In genomic region chr11:117461396-117462182, GRCh38 we compare ENCODE assay signal across 19 cellular contexts.
DNase-seq lines count a peak whose midpoint lies in the region; ATAC-seq and TF ChIP-seq lines count a peak whose summit lies in the region.
"Had no signal": no experiment of that assay in that cellular context is flagged by ENCODE, and none has a peak within 500 bp of the region (broad histone marks: within the 10 kb centered on the region; RNA-seq: fewer than 3 reads in every experiment).

No MANE protein-coding gene starts in this region.

- H3F3A ChIP-seq in SK-N-SH (replicated peaks; ENCODE audit: insufficient read depth), result no peaks in the 10 kb centered on the region

- peak overlapping the region; percentile 55 for H3K27ac Mint-ChIP-seq in activated T-helper 1 cell treated with anti-CD3 and anti-CD28 coated beads, Interleukin-12 subunit alpha, Interleukin-12 subunit beta, Interleukin-2, Interleukin-4 antibody, amounts not matched to agents 30 ng/mL and 10 ng/mL and 1 ng/mL, durations not matched to agents 14 hours and 24 hours and 36 hours
- peak overlapping the region; percentile 76 for H3K27ac Mint-ChIP-seq in dendritic cell treated with granulocyte-macrophage colony-stimulating factor and Interleukin-4, amounts not matched to agents 40 ng/mL and 50 ng/mL, for 4 days
- peak overlapping the region; percentile 31 for H3K27ac Mint-ChIP-seq in progenitor cell of endocrine pancreas
- H3K27ac Mint-ChIP-seq: CD4-positive, alpha-beta memory T cell; GM23338; H9 had no signal

- no peaks in the 10 kb centered on the region for H3K9me2 ChIP-seq in SK-N-SH

- H3K9me3 ChIP-seq in upper lobe of right lung (no peaks in the 10 kb centered on the region), SK-N-SH (no peaks in the 10 kb centered on the region), heart right ventricle (no peaks in the 10 kb centered on the region)
- H3K9me3 ChIP-seq: A549 had no signal

- no peaks in the 10 kb centered on the region for H3K79me2 ChIP-seq in SK-N-SH (ENCODE audit: insufficient read depth)

- WGBS in SK-N-SH (ENCODE audit: low lambda C conversion rate), result 67% methylated on average over 16 of the region's 16 CpGs
- WGBS in heart right ventricle, 2 donors, result 87 to 88% methylated on average over 16 of the region's 16 CpGs

- no peak for TF ChIP-seq EP300 in SK-N-SH (IDR thresholded peaks at IDR 0.05; ENCODE audit: borderline replicate concordance in 1 of 2, low read depth in 1 of 2, low read length in 1 of 2)

- H2AFZ ChIP-seq in SK-N-SH (ENCODE audit: low read depth), result no peak overlapping the region
- H2AFZ ChIP-seq: GM23338 had no signal

- intact Hi-C loops in activated T-helper 1 cell treated with anti-CD3 and anti-CD28 coated beads, Interleukin-12 subunit alpha, Interleukin-12 subunit beta, Interleukin-2, Interleukin-4 antibody, amounts not matched to agents 30 ng/mL and 10 ng/mL and 1 ng/mL, durations not matched to agents 14 hours and 24 hours and 36 hours (cut with micrococcal nuclease), result no loop called here
- intact Hi-C loops in dendritic cell treated with granulocyte-macrophage colony-stimulating factor and Interleukin-4, amounts not matched to agents 40 ng/mL and 50 ng/mL, for 4 days (cut with micrococcal nuclease), result no loop called here
- intact Hi-C loops in upper lobe of right lung (cut with DNase I), result no loop called here
- intact Hi-C loops in heart right ventricle (cut with DNase I), result no loop called here

- TF ChIP-seq CTCF in progenitor cell of endocrine pancreas (IDR thresholded peaks at IDR 0.05; ENCODE audit: unreplicated experiment) (no peak), upper lobe of right lung (IDR thresholded peaks at IDR 0.05) (no peak), SK-N-SH (IDR thresholded peaks at IDR 0.05) (no peak), heart right ventricle (IDR thresholded peaks at IDR 0.05) (no peak)

- TF ChIP-seq RAD21 in SK-N-SH (IDR thresholded peaks at IDR 0.05; ENCODE audit: low read length), result no peak

- H3K4me3 ChIP-seq in upper lobe of right lung (no peak overlapping the region), SK-N-SH (ENCODE audit: low read depth in 2 of 2, low read length in 1 of 2) (no peak overlapping the region), heart right ventricle (no peak overlapping the region)
- H3K4me3 ChIP-seq: A549, GM23338 had no signal

- CTCF ChIA-PET in SK-N-SH (lab: Yijun Ruan, JAX), result interaction anchor here (0.9 to 1.6 kb wide), 4 partner anchors 18 to 357 kb away, joined by 3 to 4 read pairs (median 4); no protein-coding TSS in a partner anchor

- POLR2A ChIA-PET in SK-N-SH (lab: Yijun Ruan, JAX), result no interaction called here

- no peaks in the 10 kb centered on the region for H3K36me3 Mint-ChIP-seq in activated T-helper 1 cell treated with anti-CD3 and anti-CD28 coated beads, Interleukin-12 subunit alpha, Interleukin-12 subunit beta, Interleukin-2, Interleukin-4 antibody, amounts not matched to agents 30 ng/mL and 10 ng/mL and 1 ng/mL, durations not matched to agents 14 hours and 24 hours and 36 hours (ENCODE audit: low read depth)
- no peaks in the 10 kb centered on the region for H3K36me3 Mint-ChIP-seq in dendritic cell treated with granulocyte-macrophage colony-stimulating factor and Interleukin-4, amounts not matched to agents 40 ng/mL and 50 ng/mL, for 4 days (ENCODE audit: low read depth)
- no peaks in the 10 kb centered on the region for H3K36me3 Mint-ChIP-seq in progenitor cell of endocrine pancreas (ENCODE audit: insufficient read depth)
- H3K36me3 Mint-ChIP-seq: CD4-positive, alpha-beta memory T cell had no signal

- ATAC-seq in upper lobe of right lung, result no peak
- ATAC-seq in GM21360 (IDR thresholded peaks at IDR 0.05; ENCODE audit: unreplicated experiment), result no peak
- ATAC-seq in heart right ventricle, result no peak
- ATAC-seq: A549, GM23338, HCT116 had no signal

- no peaks in the 10 kb centered on the region for H3K36me3 ChIP-seq in upper lobe of right lung
- H3K36me3 ChIP-seq in SK-N-SH (replicated peaks in 1 of 2; ENCODE audit: control insufficient read depth in 1 of 2, insufficient read depth in 2 of 2, low read length in 1 of 2), result no peaks in the 10 kb centered on the region
- peaks cover 0 to 24% (median 0%) of the 10 kb centered on the region in 9 donors for H3K36me3 ChIP-seq in heart right ventricle

- H3K9ac ChIP-seq in SK-N-SH, result no peak overlapping the region

- H3K4me1 Mint-ChIP-seq in activated T-helper 1 cell treated with anti-CD3 and anti-CD28 coated beads, Interleukin-12 subunit alpha, Interleukin-12 subunit beta, Interleukin-2, Interleukin-4 antibody, amounts not matched to agents 30 ng/mL and 10 ng/mL and 1 ng/mL, durations not matched to agents 14 hours and 24 hours and 36 hours (ENCODE audit: low read depth), result no peaks in the 10 kb centered on the region
- peaks cover 28% of the 10 kb centered on the region for H3K4me1 Mint-ChIP-seq in dendritic cell treated with granulocyte-macrophage colony-stimulating factor and Interleukin-4, amounts not matched to agents 40 ng/mL and 50 ng/mL, for 4 days (ENCODE audit: low read depth)
- H3K4me1 Mint-ChIP-seq in progenitor cell of endocrine pancreas (ENCODE audit: low read depth), result peaks cover 12% of the 10 kb centered on the region
- H3K4me1 Mint-ChIP-seq: CD4-positive, alpha-beta memory T cell had no signal

- H3K27me3 ChIP-seq in upper lobe of right lung (no peaks in the 10 kb centered on the region), SK-N-SH (ENCODE audit: insufficient read depth) (peaks cover 11% of the 10 kb centered on the region; the same call in 1 of the 2 replicates), heart right ventricle (no peaks in the 10 kb centered on the region)

- H3K27ac ChIP-seq in upper lobe of right lung (no peak overlapping the region), SK-N-SH (ENCODE audit: low read depth in 2 of 2, low read length in 1 of 2) (no peak overlapping the region), heart right ventricle (no peak overlapping the region)
- H3K27ac ChIP-seq: A549 had no signal

- no peaks in the 10 kb centered on the region for H3K9me3 Mint-ChIP-seq in activated T-helper 1 cell treated with anti-CD3 and anti-CD28 coated beads, Interleukin-12 subunit alpha, Interleukin-12 subunit beta, Interleukin-2, Interleukin-4 antibody, amounts not matched to agents 30 ng/mL and 10 ng/mL and 1 ng/mL, durations not matched to agents 14 hours and 24 hours and 36 hours
- H3K9me3 Mint-ChIP-seq in dendritic cell treated with granulocyte-macrophage colony-stimulating factor and Interleukin-4, amounts not matched to agents 40 ng/mL and 50 ng/mL, for 4 days, result no peaks in the 10 kb centered on the region
- no peaks in the 10 kb centered on the region for H3K9me3 Mint-ChIP-seq in progenitor cell of endocrine pancreas (ENCODE audit: low read depth)
- H3K9me3 Mint-ChIP-seq: CD4-positive, alpha-beta memory T cell; GM23338; H9 had no signal

- peaks cover 2% of the 10 kb centered on the region for H3K27me3 Mint-ChIP-seq in activated T-helper 1 cell treated with anti-CD3 and anti-CD28 coated beads, Interleukin-12 subunit alpha, Interleukin-12 subunit beta, Interleukin-2, Interleukin-4 antibody, amounts not matched to agents 30 ng/mL and 10 ng/mL and 1 ng/mL, durations not matched to agents 14 hours and 24 hours and 36 hours (ENCODE audit: insufficient read depth)
- H3K27me3 Mint-ChIP-seq in dendritic cell treated with granulocyte-macrophage colony-stimulating factor and Interleukin-4, amounts not matched to agents 40 ng/mL and 50 ng/mL, for 4 days, result peaks cover 39% of the 10 kb centered on the region
- peaks cover 31% of the 10 kb centered on the region for H3K27me3 Mint-ChIP-seq in progenitor cell of endocrine pancreas

- no peak for DNase-seq in activated T-helper 1 cell treated with anti-CD3 and anti-CD28 coated beads, Interleukin-12 subunit alpha, Interleukin-12 subunit beta, Interleukin-2, Interleukin-4 antibody, amounts not matched to agents 30 ng/mL and 10 ng/mL and 1 ng/mL, durations not matched to agents 14 hours and 24 hours and 36 hours (ENCODE audit: low spot score)
- DNase-seq in progenitor cell of endocrine pancreas (ENCODE audit: low spot score, unreplicated experiment) (no peak), upper lobe of right lung (peak; percentile 55), SK-N-SH (no peak), heart right ventricle (no peak)
- DNase-seq: 8988T; ACHN; C1 segment of cervical spinal cord; Calu3; CD4-positive, alpha-beta memory T cell; COR-L47; DMS153; DND-41; H9 had no signal

- no peaks in the 10 kb centered on the region for H4K20me1 ChIP-seq in SK-N-SH (ENCODE audit: insufficient read depth)

- no peak overlapping the region for H3K4me2 ChIP-seq in SK-N-SH
- H3K4me2 ChIP-seq: A549, GM23338 had no signal

- no peaks in the 10 kb centered on the region for H3K4me1 ChIP-seq in upper lobe of right lung
- H3K4me1 ChIP-seq in SK-N-SH (ENCODE audit: control insufficient read depth in 1 of 2, insufficient read depth in 2 of 2, low read depth in 1 of 2, low read length in 1 of 2), result peaks cover 0 to 29% of the 10 kb centered on the region in 2 experiments; a peak in 1 of 4 replicates
- no peaks in the 10 kb centered on the region for H3K4me1 ChIP-seq in heart right ventricle
- H3K4me1 ChIP-seq: A549 had no signal

- no peak overlapping the region for H3K4me3 Mint-ChIP-seq in activated T-helper 1 cell treated with anti-CD3 and anti-CD28 coated beads, Interleukin-12 subunit alpha, Interleukin-12 subunit beta, Interleukin-2, Interleukin-4 antibody, amounts not matched to agents 30 ng/mL and 10 ng/mL and 1 ng/mL, durations not matched to agents 14 hours and 24 hours and 36 hours
- H3K4me3 Mint-ChIP-seq in dendritic cell treated with granulocyte-macrophage colony-stimulating factor and Interleukin-4, amounts not matched to agents 40 ng/mL and 50 ng/mL, for 4 days, result no peak overlapping the region
- H3K4me3 Mint-ChIP-seq in progenitor cell of endocrine pancreas (ENCODE audit: low read depth), result no peak overlapping the region
- H3K4me3 Mint-ChIP-seq: CD4-positive, alpha-beta memory T cell; GM23338; H9 had no signal

TF ChIP-seq in SK-N-SH, 30 proteins besides CTCF, POLR2A, EP300 and RAD21 (continues in another document):
- no peak for TF ChIP-seq NFIC (IDR thresholded peaks at IDR 0.05; ENCODE audit: borderline replicate concordance)
- TF ChIP-seq USF1 (IDR thresholded peaks at IDR 0.05; ENCODE audit: borderline replicate concordance, low read depth), result no peak
- TF ChIP-seq JUND (IDR thresholded peaks at IDR 0.05), result no peak
- no peak for TF ChIP-seq MEF2A (IDR thresholded peaks at IDR 0.05; ENCODE audit: borderline replicate concordance, low read depth)
- TF ChIP-seq GATA2 (CRISPR knock-in tag; IDR thresholded peaks at IDR 0.05), result no peak
